ENCODE assay signal across 17 cellular contexts in the genomic region with DNA sequence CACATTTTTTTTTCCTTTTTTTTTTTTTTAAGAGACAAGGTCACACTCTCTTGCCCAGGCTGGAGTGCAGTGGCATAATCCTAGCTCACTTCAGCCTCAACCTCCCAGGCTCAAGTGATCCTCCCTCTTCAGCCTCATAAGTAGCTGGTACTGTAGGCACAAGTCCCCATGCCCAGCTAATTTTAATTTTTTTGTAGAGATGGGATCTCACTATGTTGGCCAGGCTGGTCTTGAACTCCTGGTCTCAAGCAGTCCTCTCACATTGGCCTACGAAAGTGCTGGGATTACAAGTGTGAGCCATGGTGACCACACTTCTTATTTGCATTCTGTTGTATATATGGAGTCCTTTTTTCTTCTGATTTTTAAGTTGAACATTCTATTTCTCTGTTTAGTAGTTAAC. TPM values are rescaled to one million over a fixed set of nuclear protein-coding genes. Genes with fewer than 3 reads are reported as not detected.
DNase-seq lines count a peak whose midpoint lies in the region; ATAC-seq and TF ChIP-seq lines count a peak whose summit lies in the region.
"Had no signal": no experiment of that assay in that cellular context is flagged by ENCODE, and none has a peak within 500 bp of the region (broad histone marks: within the 10 kb centered on the region; RNA-seq: fewer than 3 reads in every experiment).

No MANE protein-coding gene starts in this region.

- H3K36me3 Mint-ChIP-seq in activated naive CD8-positive, alpha-beta T cell treated with anti-CD3 and anti-CD28 coated beads, Interleukin-2, amount 10 ng/mL, durations not matched to agents 7 days and 5 days: peaks cover 8% of the 10 kb centered on the region
- H3K36me3 Mint-ChIP-seq in activated naive CD8-positive, alpha-beta T cell treated with anti-CD3 and anti-CD28 coated beads, Interleukin-2, amount 50 U/mL, for 24 hours (ENCODE audit: low read depth): no peaks in the 10 kb centered on the region
- H3K36me3 Mint-ChIP-seq in dendritic cell treated with granulocyte-macrophage colony-stimulating factor and Interleukin-4, amounts not matched to agents 40 ng/mL and 50 ng/mL, for 4 days (ENCODE audit: low read depth): peaks cover 34% of the 10 kb centered on the region
- peaks cover 35% of the 10 kb centered on the region for H3K36me3 Mint-ChIP-seq in stimulated activated memory B cell treated with anti-CD40 and anti-IgM and Interleukin-4, amounts not matched to agents 10 μg/mL and 1 μg/mL and 100 μg/mL, for 72 hours

- H4K20me1 ChIP-seq in OCI-LY1 (ENCODE audit: insufficient read depth, low read length): no peaks in the 10 kb centered on the region

- H3K27ac Mint-ChIP-seq in activated naive CD8-positive, alpha-beta T cell treated with anti-CD3 and anti-CD28 coated beads, Interleukin-2, amount 10 ng/mL, durations not matched to agents 7 days and 5 days: no peak overlapping the region
- H3K27ac Mint-ChIP-seq in activated naive CD8-positive, alpha-beta T cell treated with anti-CD3 and anti-CD28 coated beads, Interleukin-2, amount 50 U/mL, for 24 hours: no peak overlapping the region
- peak overlapping the region; percentile 49 for H3K27ac Mint-ChIP-seq in dendritic cell treated with granulocyte-macrophage colony-stimulating factor and Interleukin-4, amounts not matched to agents 40 ng/mL and 50 ng/mL, for 4 days
- H3K27ac Mint-ChIP-seq in stimulated activated memory B cell treated with anti-CD40 and anti-IgM and Interleukin-4, amounts not matched to agents 10 μg/mL and 1 μg/mL and 100 μg/mL, for 72 hours: no peak overlapping the region
- H3K27ac Mint-ChIP-seq: HFFc6 had no signal

- peaks cover 4% of the 10 kb centered on the region for H3K4me1 Mint-ChIP-seq in activated naive CD8-positive, alpha-beta T cell treated with anti-CD3 and anti-CD28 coated beads, Interleukin-2, amount 10 ng/mL, durations not matched to agents 7 days and 5 days
- no peaks in the 10 kb centered on the region for H3K4me1 Mint-ChIP-seq in activated naive CD8-positive, alpha-beta T cell treated with anti-CD3 and anti-CD28 coated beads, Interleukin-2, amount 50 U/mL, for 24 hours
- H3K4me1 Mint-ChIP-seq in dendritic cell treated with granulocyte-macrophage colony-stimulating factor and Interleukin-4, amounts not matched to agents 40 ng/mL and 50 ng/mL, for 4 days (ENCODE audit: low read depth): peaks cover 29% of the 10 kb centered on the region
- H3K4me1 Mint-ChIP-seq in stimulated activated memory B cell treated with anti-CD40 and anti-IgM and Interleukin-4, amounts not matched to agents 10 μg/mL and 1 μg/mL and 100 μg/mL, for 72 hours: peaks cover 5% of the 10 kb centered on the region

- peaks cover 10% of the 10 kb centered on the region; the same call in 1 of the 2 replicates for H3K36me3 ChIP-seq in OCI-LY1 (ENCODE audit: insufficient read depth, low read length)
- H3K36me3 ChIP-seq: Peyer's patch had no signal

- no peaks in the 10 kb centered on the region; the same call in 1 of the 2 replicates for H3F3A ChIP-seq in OCI-LY1 (ENCODE audit: insufficient read depth, low read length)

- peak overlapping the region; percentile 18; the same call in 1 of the 2 replicates for H3K4me2 ChIP-seq in OCI-LY1 (ENCODE audit: low read length)

- DNase-seq in activated naive CD8-positive, alpha-beta T cell treated with anti-CD3 and anti-CD28 coated beads, Interleukin-2, amount 10 ng/mL, durations not matched to agents 7 days and 5 days: no peak
- DNase-seq in activated naive CD8-positive, alpha-beta T cell treated with anti-CD3 and anti-CD28 coated beads, Interleukin-2, amount 50 U/mL, for 24 hours: no peak
- DNase-seq in NOMO-1 treated with dmso at 0.1 percent for 144 hours (lab: John Stamatoyannopoulos, UW; ENCODE audit: unreplicated experiment) (no peak), SIG-M5 (lab: John Stamatoyannopoulos, UW) (no peak)
- DNase-seq: ACHN, GF-D8, GM23248, HFFc6, KBM-7, NCI-H1048, NCI-H82 had no signal

- peaks cover 29% of the 10 kb centered on the region for H3K79me2 ChIP-seq in OCI-LY1 (ENCODE audit: insufficient read depth, low read length)

- no peak for ATAC-seq in activated naive CD8-positive, alpha-beta T cell treated with anti-CD3 and anti-CD28 coated beads, Interleukin-2, amount 10 ng/mL, durations not matched to agents 7 days and 5 days (ENCODE audit: low read depth)
- no peak for ATAC-seq in activated naive CD8-positive, alpha-beta T cell treated with anti-CD3 and anti-CD28 coated beads, Interleukin-2, amount 50 U/mL, for 24 hours
- ATAC-seq in stimulated activated memory B cell treated with anti-CD40 and anti-IgM and Interleukin-4, amounts not matched to agents 10 μg/mL and 1 μg/mL and 100 μg/mL, for 72 hours: no peak
- no peak for ATAC-seq in GM21619 (IDR thresholded peaks at IDR 0.05; ENCODE audit: unreplicated experiment)

- no peak overlapping the region for H2AFZ ChIP-seq in OCI-LY1 (ENCODE audit: low read length)
- H2AFZ ChIP-seq: GM23248 had no signal

- no peaks in the 10 kb centered on the region for H3K9me3 Mint-ChIP-seq in activated naive CD8-positive, alpha-beta T cell treated with anti-CD3 and anti-CD28 coated beads, Interleukin-2, amount 10 ng/mL, durations not matched to agents 7 days and 5 days
- no peaks in the 10 kb centered on the region for H3K9me3 Mint-ChIP-seq in activated naive CD8-positive, alpha-beta T cell treated with anti-CD3 and anti-CD28 coated beads, Interleukin-2, amount 50 U/mL, for 24 hours
- no peaks in the 10 kb centered on the region for H3K9me3 Mint-ChIP-seq in dendritic cell treated with granulocyte-macrophage colony-stimulating factor and Interleukin-4, amounts not matched to agents 40 ng/mL and 50 ng/mL, for 4 days
- H3K9me3 Mint-ChIP-seq in stimulated activated memory B cell treated with anti-CD40 and anti-IgM and Interleukin-4, amounts not matched to agents 10 μg/mL and 1 μg/mL and 100 μg/mL, for 72 hours: no peaks in the 10 kb centered on the region
- H3K9me3 Mint-ChIP-seq: HFFc6 had no signal

- no peaks in the 10 kb centered on the region for H3K9me2 ChIP-seq in OCI-LY1 (ENCODE audit: low read depth, low read length)

- peak overlapping the region; percentile 12 for H3K4me3 Mint-ChIP-seq in activated naive CD8-positive, alpha-beta T cell treated with anti-CD3 and anti-CD28 coated beads, Interleukin-2, amount 10 ng/mL, durations not matched to agents 7 days and 5 days
- no peak overlapping the region for H3K4me3 Mint-ChIP-seq in activated naive CD8-positive, alpha-beta T cell treated with anti-CD3 and anti-CD28 coated beads, Interleukin-2, amount 50 U/mL, for 24 hours
- no peak overlapping the region for H3K4me3 Mint-ChIP-seq in dendritic cell treated with granulocyte-macrophage colony-stimulating factor and Interleukin-4, amounts not matched to agents 40 ng/mL and 50 ng/mL, for 4 days
- H3K4me3 Mint-ChIP-seq in stimulated activated memory B cell treated with anti-CD40 and anti-IgM and Interleukin-4, amounts not matched to agents 10 μg/mL and 1 μg/mL and 100 μg/mL, for 72 hours: peak overlapping the region; percentile 22
- H3K4me3 Mint-ChIP-seq: HFFc6 had no signal

- no peak overlapping the region for H3K9ac ChIP-seq in OCI-LY1 (ENCODE audit: low read length)
- H3K9ac ChIP-seq: GM23248 had no signal

- POLR2A ChIA-PET in activated naive CD8-positive, alpha-beta T cell treated with anti-CD3 and anti-CD28 coated beads, Interleukin-2, amount 10 ng/mL, durations not matched to agents 7 days and 5 days (lab: Charles Lee): interaction anchor here (0.6 kb wide), 1 partner anchor 16 kb away, joined by 3 read pairs; no protein-coding TSS in a partner anchor

- no peaks in the 10 kb centered on the region for H3K9me3 ChIP-seq in OCI-LY1 (ENCODE audit: low read length)
- H3K9me3 ChIP-seq: Peyer's patch had no signal

- no peak overlapping the region for H3K4me3 ChIP-seq in OCI-LY1 (ENCODE audit: low read depth, low read length, poor library complexity, severe bottlenecking)
- H3K4me3 ChIP-seq: GM23248, Peyer's patch had no signal

- no peaks in the 10 kb centered on the region for H3K27me3 ChIP-seq in OCI-LY1 (ENCODE audit: insufficient read depth, low read length)
- H3K27me3 ChIP-seq: Peyer's patch had no signal

- H3K27me3 Mint-ChIP-seq in activated naive CD8-positive, alpha-beta T cell treated with anti-CD3 and anti-CD28 coated beads, Interleukin-2, amount 10 ng/mL, durations not matched to agents 7 days and 5 days: peaks cover 1% of the 10 kb centered on the region
- H3K27me3 Mint-ChIP-seq in activated naive CD8-positive, alpha-beta T cell treated with anti-CD3 and anti-CD28 coated beads, Interleukin-2, amount 50 U/mL, for 24 hours: no peaks in the 10 kb centered on the region
- no peaks in the 10 kb centered on the region for H3K27me3 Mint-ChIP-seq in dendritic cell treated with granulocyte-macrophage colony-stimulating factor and Interleukin-4, amounts not matched to agents 40 ng/mL and 50 ng/mL, for 4 days
- no peaks in the 10 kb centered on the region for H3K27me3 Mint-ChIP-seq in stimulated activated memory B cell treated with anti-CD40 and anti-IgM and Interleukin-4, amounts not matched to agents 10 μg/mL and 1 μg/mL and 100 μg/mL, for 72 hours

- intact Hi-C loops in dendritic cell treated with granulocyte-macrophage colony-stimulating factor and Interleukin-4, amounts not matched to agents 40 ng/mL and 50 ng/mL, for 4 days (cut with micrococcal nuclease): no loop called here

- no peak overlapping the region for H3K27ac ChIP-seq in OCI-LY1 (ENCODE audit: low read depth, low read length, poor library complexity, severe bottlenecking)
- H3K27ac ChIP-seq: GM23248, Peyer's patch had no signal

- TF ChIP-seq CTCF in OCI-LY1 (IDR thresholded peaks at IDR 0.05; ENCODE audit: low read length): no peak

- peaks cover 5% of the 10 kb centered on the region for H3K4me1 ChIP-seq in OCI-LY1 (ENCODE audit: insufficient read depth, low read length, severe bottlenecking)
- H3K4me1 ChIP-seq: Peyer's patch had no signal

RNA-seq across cellular contexts. Expression of a gene that starts 21.4 kb away (rescaled TPM):
- total RNA-seq in activated naive CD8-positive, alpha-beta T cell treated with anti-CD3 and anti-CD28 coated beads, Interleukin-2, amount 10 ng/mL, durations not matched to agents 7 days and 5 days: 10 to 100 TPM; 12.1 to 13.3 TPM

RNA-seq across cellular contexts. Expression of a gene that starts 42.0 kb away (rescaled TPM):
- total RNA-seq in activated naive CD8-positive, alpha-beta T cell treated with anti-CD3 and anti-CD28 coated beads, Interleukin-2, amount 10 ng/mL, durations not matched to agents 7 days and 5 days: under 1 TPM; 0.11 to 0.31 TPM

RNA-seq across cellular contexts. Expression of a gene that starts 51.7 kb away (rescaled TPM):
- not detected for total RNA-seq in activated naive CD8-positive, alpha-beta T cell treated with anti-CD3 and anti-CD28 coated beads, Interleukin-2, amount 10 ng/mL, durations not matched to agents 7 days and 5 days
- total RNA-seq: GM23248, Peyer's patch, Right ventricle myocardium superior had no signal

Comparison
In these comparisons a context has a peak if more than half of its experiments do, and no peak if none do; other contexts are left out.
1. H3K4me3 Mint-ChIP-seq: peak in activated naive CD8-positive, alpha-beta T cell treated with anti-CD3 and anti-CD28 coated beads, Interleukin-2, amount 10 ng/mL, durations not matched to agents 7 days and 5 days (single experiment) and stimulated activated memory B cell treated with anti-CD40 and anti-IgM and Interleukin-4, amounts not matched to agents 10 μg/mL and 1 μg/mL and 100 μg/mL, for 72 hours (single experiment); none in activated naive CD8-positive, alpha-beta T cell treated with anti-CD3 and anti-CD28 coated beads, Interleukin-2, amount 50 U/mL, for 24 hours (single experiment) and dendritic cell treated with granulocyte-macrophage colony-stimulating factor and Interleukin-4, amounts not matched to agents 40 ng/mL and 50 ng/mL, for 4 days (single experiment).